ENCODE assay signal across 20 cellular contexts in the genomic region with DNA sequence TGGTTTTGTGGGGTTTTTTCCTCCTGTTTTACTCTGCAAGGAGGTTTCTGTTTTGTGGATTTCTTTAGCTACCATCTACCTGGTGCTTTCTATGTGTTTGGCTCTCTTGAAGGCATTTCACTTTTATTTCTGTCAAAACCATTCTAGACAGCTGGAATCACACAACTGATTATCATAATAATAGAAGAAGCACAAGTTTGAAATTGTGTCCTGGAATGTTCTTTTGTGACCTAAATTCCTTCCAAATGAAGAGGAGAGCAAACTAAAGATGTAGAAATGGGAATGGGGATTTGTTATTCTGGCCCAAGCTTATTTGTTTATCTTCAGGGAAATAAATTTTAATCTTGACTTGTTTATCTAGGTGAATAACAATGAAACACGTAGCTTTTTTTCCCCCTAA. TPM values are rescaled to one million over a fixed set of nuclear protein-coding genes. Genes with fewer than 3 reads are reported as not detected.
"Had no signal": no experiment of that assay in that cellular context is flagged by ENCODE, and none has a peak within 500 bp of the region (broad histone marks: within the 10 kb centered on the region; RNA-seq: fewer than 3 reads in every experiment).

No MANE protein-coding gene starts in this region.

- H3K9me3 ChIP-seq: esophagus squamous epithelium, gastroesophageal sphincter, ovary, testis, transverse colon had no signal

- H3K36me3 ChIP-seq: ovary, transverse colon had no signal

- H3K9me3 Mint-ChIP-seq: dendritic cell treated with granulocyte-macrophage colony-stimulating factor and Interleukin-4, amounts not matched to agents 40 ng/mL and 50 ng/mL, for 4 days; effector memory CD8-positive, alpha-beta T cell; naive B cell; stimulated activated naive B cell treated with anti-CD40 and anti-IgM and Interleukin-4, amounts not matched to agents 10 μg/mL and 1 μg/mL and 100 μg/mL, for 72 hours; stimulated activated naive CD8-positive, alpha-beta T cell treated with anti-CD3 and anti-CD28 coated beads, Interleukin-15, amount 100 ng/mL, for 72 hours had no signal

- H3K4me1 Mint-ChIP-seq: naive B cell; stimulated activated naive B cell treated with anti-CD40 and anti-IgM and Interleukin-4, amounts not matched to agents 10 μg/mL and 1 μg/mL and 100 μg/mL, for 72 hours; stimulated activated naive CD8-positive, alpha-beta T cell treated with anti-CD3 and anti-CD28 coated beads, Interleukin-15, amount 100 ng/mL, for 72 hours had no signal

- H3K27me3 Mint-ChIP-seq: dendritic cell treated with granulocyte-macrophage colony-stimulating factor and Interleukin-4, amounts not matched to agents 40 ng/mL and 50 ng/mL, for 4 days; effector memory CD8-positive, alpha-beta T cell; naive B cell; stimulated activated naive B cell treated with anti-CD40 and anti-IgM and Interleukin-4, amounts not matched to agents 10 μg/mL and 1 μg/mL and 100 μg/mL, for 72 hours; stimulated activated naive CD8-positive, alpha-beta T cell treated with anti-CD3 and anti-CD28 coated beads, Interleukin-15, amount 100 ng/mL, for 72 hours had no signal

- H3K4me1 ChIP-seq: esophagus squamous epithelium, gastroesophageal sphincter, testis, transverse colon had no signal

- H3K27ac Mint-ChIP-seq: dendritic cell treated with granulocyte-macrophage colony-stimulating factor and Interleukin-4, amounts not matched to agents 40 ng/mL and 50 ng/mL, for 4 days; effector memory CD8-positive, alpha-beta T cell; stimulated activated naive B cell treated with anti-CD40 and anti-IgM and Interleukin-4, amounts not matched to agents 10 μg/mL and 1 μg/mL and 100 μg/mL, for 72 hours; stimulated activated naive CD8-positive, alpha-beta T cell treated with anti-CD3 and anti-CD28 coated beads, Interleukin-15, amount 100 ng/mL, for 72 hours had no signal

- H3K36me3 Mint-ChIP-seq: naive B cell had no signal

- H3K4me3 ChIP-seq: esophagus squamous epithelium, gastroesophageal sphincter, ovary, skin epidermis, testis, transverse colon had no signal

- H3K27ac ChIP-seq: esophagus squamous epithelium, gastroesophageal sphincter, ovary, skin epidermis, testis, transverse colon had no signal

- H3K4me3 Mint-ChIP-seq: dendritic cell treated with granulocyte-macrophage colony-stimulating factor and Interleukin-4, amounts not matched to agents 40 ng/mL and 50 ng/mL, for 4 days; effector memory CD8-positive, alpha-beta T cell; naive B cell; stimulated activated naive B cell treated with anti-CD40 and anti-IgM and Interleukin-4, amounts not matched to agents 10 μg/mL and 1 μg/mL and 100 μg/mL, for 72 hours; stimulated activated naive CD8-positive, alpha-beta T cell treated with anti-CD3 and anti-CD28 coated beads, Interleukin-15, amount 100 ng/mL, for 72 hours had no signal

- H3K27me3 ChIP-seq: esophagus squamous epithelium, gastroesophageal sphincter, ovary, testis, transverse colon had no signal

- ATAC-seq: effector memory CD8-positive, alpha-beta T cell; gastroesophageal sphincter; sciatic nerve; stimulated activated naive B cell treated with anti-CD40 and anti-IgM and Interleukin-4, amounts not matched to agents 10 μg/mL and 1 μg/mL and 100 μg/mL, for 72 hours; stimulated activated naive CD8-positive, alpha-beta T cell treated with anti-CD3 and anti-CD28 coated beads, Interleukin-15, amount 100 ng/mL, for 72 hours had no signal

- DNase-seq: effector memory CD8-positive, alpha-beta T cell; esophagus squamous epithelium; foreskin fibroblast; glutamatergic neuron; kidney glomerular epithelial cell; mesendoderm; naive B cell; ovary; stimulated activated CD4-positive, alpha-beta T cell treated with anti-CD3 and anti-CD28 coated beads, Interleukin-2, amount 100 ng/mL, for 24 hours; stimulated activated CD4-positive, alpha-beta T cell treated with anti-CD3 and anti-CD28 coated beads, Interleukin-4, amount 100 ng/mL, for 4 hours; stimulated activated naive B cell treated with anti-CD40 and anti-IgM and Interleukin-4, amounts not matched to agents 10 μg/mL and 1 μg/mL and 100 μg/mL, for 72 hours; stimulated activated naive CD8-positive, alpha-beta T cell treated with anti-CD3 and anti-CD28 coated beads, Interleukin-15, amount 100 ng/mL, for 72 hours; testis; transverse colon had no signal

RNA-seq across cellular contexts. Expression of gene MFSD2B, which starts 17.0 kb away (rescaled TPM):
- total RNA-seq: posterior vena cava, subcutaneous adipose tissue had no signal
